Comparison of ENCODE assay signal across 9 cellular contexts in genomic region chr11:96228472-96228871, GRCh38.
DNase-seq lines count a peak whose midpoint lies in the region; ATAC-seq and TF ChIP-seq lines count a peak whose summit lies in the region.
"Had no signal": no experiment of that assay in that cellular context is flagged by ENCODE, and none has a peak within 500 bp of the region (broad histone marks: within the 10 kb centered on the region; RNA-seq: fewer than 3 reads in every experiment).

No MANE protein-coding gene starts in this region.

- DNase-seq in ACHN = peak; percentile 82
- peak; percentile 98 for DNase-seq in M059J (ENCODE audit: low read depth)
- DNase-seq in epithelial cell of prostate (ENCODE audit: low read depth, low spot score) = peak; percentile 41
- DNase-seq in naive thymus-derived CD4-positive, alpha-beta T cell = no peak
- DNase-seq in GM13977 (ENCODE audit: low spot score) = no peak
- DNase-seq in cortex of kidney (lab: John Stamatoyannopoulos, UW) = no peak
- no peak for DNase-seq in COR-L47 (lab: John Stamatoyannopoulos, UW)

- no peak for TF ChIP-seq CTCF in GM13977 (IDR thresholded peaks at IDR 0.05; ENCODE audit: extremely low read depth, insufficient read depth, missing control alignments)

- peak overlapping the region in 7 of 10 donors; percentile 13 to 83 (median 57) for H3K4me3 Mint-ChIP-seq in naive thymus-derived CD4-positive, alpha-beta T cell
- H3K4me3 Mint-ChIP-seq: central memory CD8-positive, alpha-beta T cell had no signal

- POLR2A ChIA-PET in naive thymus-derived CD4-positive, alpha-beta T cell (lab: Charles Lee) = interaction anchor here (0.5 to 5.3 kb wide), 4 partner anchors 10 to 322 kb away, joined by 3 to 23 read pairs (median 6); no protein-coding TSS in a partner anchor

- H3K27ac ChIP-seq in epithelial cell of prostate = peak overlapping the region; percentile 91
- peak overlapping the region; percentile 43 for H3K27ac ChIP-seq in naive thymus-derived CD4-positive, alpha-beta T cell (ENCODE audit: low read depth, low read length)

- H3K9me3 Mint-ChIP-seq in naive thymus-derived CD4-positive, alpha-beta T cell = no peaks in the 10 kb centered on the region
- H3K9me3 Mint-ChIP-seq: central memory CD8-positive, alpha-beta T cell had no signal

- H3K27me3 Mint-ChIP-seq in naive thymus-derived CD4-positive, alpha-beta T cell = no peaks in the 10 kb centered on the region
- H3K27me3 Mint-ChIP-seq: central memory CD8-positive, alpha-beta T cell had no signal

- H3K36me3 ChIP-seq in naive thymus-derived CD4-positive, alpha-beta T cell (ENCODE audit: control insufficient read depth in 2 of 3, insufficient read depth in 3 of 3, low read length in 3 of 3) = peaks cover 0 to 6% (median 0%) of the 10 kb centered on the region in 3 experiments

- H3K4me1 Mint-ChIP-seq in naive thymus-derived CD4-positive, alpha-beta T cell = peaks cover 43 to 96% (median 85%) of the 10 kb centered on the region in 7 donors

- no peak for ATAC-seq in naive thymus-derived CD4-positive, alpha-beta T cell
- ATAC-seq in HG02588 (IDR thresholded peaks at IDR 0.05; ENCODE audit: unreplicated experiment) = no peak

- H3K27ac Mint-ChIP-seq in naive thymus-derived CD4-positive, alpha-beta T cell = peak overlapping the region in 7 of 9 donors; percentile 63 to 92 (median 87)

- peaks cover 0 to 42% of the 10 kb centered on the region in 2 donors for H3K4me1 ChIP-seq in naive thymus-derived CD4-positive, alpha-beta T cell (ENCODE audit: control insufficient read depth in 2 of 2, insufficient read depth in 2 of 2, low read length in 2 of 2)

- H3K27me3 ChIP-seq in naive thymus-derived CD4-positive, alpha-beta T cell (ENCODE audit: control insufficient read depth in 2 of 2, insufficient read depth in 2 of 2, low read length in 2 of 2) = no peaks in the 10 kb centered on the region

- peaks cover 3 to 41% (median 29%) of the 10 kb centered on the region in 5 donors for H3K36me3 Mint-ChIP-seq in naive thymus-derived CD4-positive, alpha-beta T cell

- in situ Hi-C loops in ACHN (cut with HindIII; ENCODE audit: low pct_ligation_motif_present, low pct_unique_long_range_greater_than_20kb, low sequenced_read_pairs) = no loop called here
- in situ Hi-C loops in GM13977 (cut with MboI; ENCODE audit: low pct_unique_long_range_greater_than_20kb, low sequenced_read_pairs, unreplicated experiment) = no loop called here

- intact Hi-C loops in naive thymus-derived CD4-positive, alpha-beta T cell (cut with micrococcal nuclease) = loop anchor here in 1 of 2 donors (1.0 kb wide), 1 partner anchor 8 kb away; no protein-coding TSS in a partner anchor

- H3K4me3 ChIP-seq in naive thymus-derived CD4-positive, alpha-beta T cell (ENCODE audit: low read length) = no peak overlapping the region

- CTCF ChIA-PET in naive thymus-derived CD4-positive, alpha-beta T cell (lab: Charles Lee) = interaction anchor here (0.7 to 1.6 kb wide), 3 partner anchors 10 to 114 kb away, joined by 3 to 7 read pairs (median 6); partner anchors contain the start of gene MAML2

- no peaks in the 10 kb centered on the region for H3K9me3 ChIP-seq in naive thymus-derived CD4-positive, alpha-beta T cell (ENCODE audit: control insufficient read depth in 2 of 3, low read length in 3 of 3)

Comparison
In these comparisons a context has a peak if more than half of its experiments do, and no peak if none do; other contexts are left out.
1. DNase-seq: peak in ACHN (single experiment), M059J (single experiment) and epithelial cell of prostate (single experiment); none in naive thymus-derived CD4-positive, alpha-beta T cell (0 of 9), GM13977 (single experiment), cortex of kidney (single experiment) and COR-L47 (single experiment).